24 cellular contexts compared by ENCODE assay signal in genomic region chr9:70983723-70984280, GRCh38.
DNase-seq lines count a peak whose midpoint lies in the region; ATAC-seq and TF ChIP-seq lines count a peak whose summit lies in the region.
"Had no signal": no experiment of that assay in that cellular context is flagged by ENCODE, and none has a peak within 500 bp of the region (broad histone marks: within the 10 kb centered on the region; RNA-seq: fewer than 3 reads in every experiment).

No MANE protein-coding gene starts in this region.

- H3K79me2 ChIP-seq in osteoblast (ENCODE audit: insufficient read depth, low read length), result no peaks in the 10 kb centered on the region

- H3K36me3 ChIP-seq in endodermal cell (ENCODE audit: control insufficient read depth, insufficient read depth, low read length) (no peaks in the 10 kb centered on the region), osteoblast (ENCODE audit: insufficient read depth, low read length) (no peaks in the 10 kb centered on the region)
- H3K36me3 ChIP-seq in CD4-positive, alpha-beta memory T cell (ENCODE audit: insufficient read depth, low read length), result no peaks in the 10 kb centered on the region
- H3K36me3 ChIP-seq: BE2C, HAP-1 had no signal

- H3K36me3 Mint-ChIP-seq in endodermal cell (ENCODE audit: low read depth), result no peaks in the 10 kb centered on the region
- no peaks in the 10 kb centered on the region for H3K36me3 Mint-ChIP-seq in stimulated activated naive B cell treated with anti-CD40 and anti-IgM and Interleukin-4, amounts not matched to agents 10 μg/mL and 1 μg/mL and 100 μg/mL, for 72 hours
- no peaks in the 10 kb centered on the region for H3K36me3 Mint-ChIP-seq in CD4-positive, alpha-beta memory T cell
- H3K36me3 Mint-ChIP-seq: CD4-positive, CD25-positive, alpha-beta regulatory T cell had no signal

- H3K27me3 ChIP-seq in endodermal cell (ENCODE audit: control insufficient read depth, insufficient read depth, low read length, poor library complexity, severe bottlenecking) (no peaks in the 10 kb centered on the region), osteoblast (ENCODE audit: insufficient read depth, low read length) (no peaks in the 10 kb centered on the region)
- H3K27me3 ChIP-seq in CD4-positive, alpha-beta memory T cell (ENCODE audit: insufficient read depth, low read length), result no peaks in the 10 kb centered on the region
- H3K27me3 ChIP-seq: BE2C had no signal

- no peak overlapping the region for H3K4me3 Mint-ChIP-seq in endodermal cell
- no peak overlapping the region for H3K4me3 Mint-ChIP-seq in stimulated activated naive B cell treated with anti-CD40 and anti-IgM and Interleukin-4, amounts not matched to agents 10 μg/mL and 1 μg/mL and 100 μg/mL, for 72 hours
- H3K4me3 Mint-ChIP-seq in CD4-positive, alpha-beta memory T cell, result no peak overlapping the region
- H3K4me3 Mint-ChIP-seq: CD4-positive, CD25-positive, alpha-beta regulatory T cell; GM23338 had no signal

- peaks cover 26% of the 10 kb centered on the region for H3K9me3 ChIP-seq in endodermal cell (ENCODE audit: control insufficient read depth, low read length)
- H3K9me3 ChIP-seq in osteoblast (ENCODE audit: low read depth, low read length), result no peaks in the 10 kb centered on the region
- H3K9me3 ChIP-seq in CD4-positive, alpha-beta memory T cell (ENCODE audit: control insufficient read depth in 1 of 2, low read length in 2 of 2), result no peaks in the 10 kb centered on the region
- H3K9me3 ChIP-seq: BE2C, Caco-2, HAP-1, SK-N-SH had no signal

- H3K27ac Mint-ChIP-seq in endodermal cell, result no peak overlapping the region
- H3K27ac Mint-ChIP-seq in stimulated activated naive B cell treated with anti-CD40 and anti-IgM and Interleukin-4, amounts not matched to agents 10 μg/mL and 1 μg/mL and 100 μg/mL, for 72 hours, result no peak overlapping the region
- H3K27ac Mint-ChIP-seq in CD4-positive, alpha-beta memory T cell, result no peak overlapping the region
- H3K27ac Mint-ChIP-seq: CD4-positive, CD25-positive, alpha-beta regulatory T cell; GM23338 had no signal

- H4K20me1 ChIP-seq in osteoblast (ENCODE audit: insufficient read depth, low read length), result no peaks in the 10 kb centered on the region

- peaks cover 20% of the 10 kb centered on the region for H3K9me3 Mint-ChIP-seq in endodermal cell
- peaks cover 5 to 6% of the 10 kb centered on the region in 2 donors for H3K9me3 Mint-ChIP-seq in stimulated activated naive B cell treated with anti-CD40 and anti-IgM and Interleukin-4, amounts not matched to agents 10 μg/mL and 1 μg/mL and 100 μg/mL, for 72 hours
- H3K9me3 Mint-ChIP-seq in CD4-positive, alpha-beta memory T cell, result peaks cover 0 to 10% (median 5%) of the 10 kb centered on the region in 8 donors
- H3K9me3 Mint-ChIP-seq: GM23338 had no signal

- no peak overlapping the region for H3K9ac ChIP-seq in endodermal cell (ENCODE audit: extremely low read depth, low read length, poor library complexity, severe bottlenecking)
- H3K9ac ChIP-seq: SK-N-SH had no signal

- intact Hi-C loops in CD4-positive, alpha-beta memory T cell (cut with micrococcal nuclease), result no loop called here

- H3K27me3 Mint-ChIP-seq in endodermal cell (ENCODE audit: insufficient read depth), result no peaks in the 10 kb centered on the region
- no peaks in the 10 kb centered on the region for H3K27me3 Mint-ChIP-seq in stimulated activated naive B cell treated with anti-CD40 and anti-IgM and Interleukin-4, amounts not matched to agents 10 μg/mL and 1 μg/mL and 100 μg/mL, for 72 hours
- H3K27me3 Mint-ChIP-seq in CD4-positive, alpha-beta memory T cell, result no peaks in the 10 kb centered on the region
- H3K27me3 Mint-ChIP-seq: CD4-positive, CD25-positive, alpha-beta regulatory T cell had no signal

- 80 to 82% methylated on average over 1 of the region's 1 CpG for WGBS in endodermal cell (ENCODE audit: insufficient coverage in 1 of 2, insufficient read length in 1 of 2), 2 experiments

- CTCF ChIA-PET in CD4-positive, alpha-beta memory T cell (lab: Charles Lee; ENCODE audit: partially characterized antibody), result no interaction called here

- no peak for TF ChIP-seq CTCF in AG10803 (conservative IDR thresholded peaks at IDR 0.05; ENCODE audit: low read length)
- no peak for TF ChIP-seq CTCF in endodermal cell (conservative IDR thresholded peaks at IDR 0.05)
- TF ChIP-seq CTCF in osteoblast (IDR thresholded peaks at IDR 0.05; ENCODE audit: extremely low read depth, low read depth, low read length), result no peak

- peaks cover 10% of the 10 kb centered on the region for H3K4me1 Mint-ChIP-seq in endodermal cell
- no peaks in the 10 kb centered on the region for H3K4me1 Mint-ChIP-seq in stimulated activated naive B cell treated with anti-CD40 and anti-IgM and Interleukin-4, amounts not matched to agents 10 μg/mL and 1 μg/mL and 100 μg/mL, for 72 hours
- H3K4me1 Mint-ChIP-seq in CD4-positive, alpha-beta memory T cell, result no peaks in the 10 kb centered on the region
- H3K4me1 Mint-ChIP-seq: CD4-positive, CD25-positive, alpha-beta regulatory T cell had no signal

- H3K4me1 ChIP-seq in endodermal cell (ENCODE audit: control insufficient read depth, insufficient read depth, low read length), result no peaks in the 10 kb centered on the region
- peaks cover 9% of the 10 kb centered on the region for H3K4me1 ChIP-seq in osteoblast (ENCODE audit: insufficient read depth, low read length)
- no peaks in the 10 kb centered on the region for H3K4me1 ChIP-seq in CD4-positive, alpha-beta memory T cell (ENCODE audit: insufficient read depth, low read length)
- H3K4me1 ChIP-seq: Caco-2, HAP-1 had no signal

- peak; percentile 88 for DNase-seq in AG10803 (ENCODE audit: low read depth)
- DNase-seq in GM04503 (ENCODE audit: low read depth), result peak; percentile 67
- DNase-seq in endodermal cell, result no peak
- no peak for DNase-seq in osteoblast (ENCODE audit: insufficient read length, low spot score, missing footprints)
- no peak for DNase-seq in stimulated activated naive B cell treated with anti-CD40 and anti-IgM and Interleukin-4, amounts not matched to agents 10 μg/mL and 1 μg/mL and 100 μg/mL, for 72 hours
- no peak for DNase-seq in CD4-positive, alpha-beta memory T cell
- DNase-seq: BE2C; Caco-2; CD4-positive, CD25-positive, alpha-beta regulatory T cell; DMS 273 treated with DMSO at 0.1 percent for 48 hours; DMS79 treated with DMSO at 0.1 percent for 48 hours; KBM-7; MM.1S; NCI-H1092; NCI-H1436 treated with DMSO at 0.1 percent for 48 hours; NCI-H1930; NCI-H2227 treated with DMSO at 0.1 percent for 48 hours; NCI-H510A treated with DMSO at 0.1 percent for 48 hours; NCI-H748 treated with DMSO at 0.1 percent for 48 hours; SIG-M5; SK-N-SH had no signal

- no peak overlapping the region for H3K4me3 ChIP-seq in AG10803 (ENCODE audit: low read length)
- peak overlapping the region; percentile 25 for H3K4me3 ChIP-seq in endodermal cell (ENCODE audit: low read length)
- no peak overlapping the region for H3K4me3 ChIP-seq in osteoblast (ENCODE audit: insufficient read depth, low read length)
- no peak overlapping the region for H3K4me3 ChIP-seq in CD4-positive, alpha-beta memory T cell (ENCODE audit: low read length in 2 of 2)
- H3K4me3 ChIP-seq: GM23338, HAP-1 had no signal

- H2AFZ ChIP-seq in osteoblast (ENCODE audit: low read length), result peak overlapping the region; percentile 37
- H2AFZ ChIP-seq: GM23338 had no signal

- POLR2A ChIA-PET in CD4-positive, alpha-beta memory T cell (lab: Charles Lee; ENCODE audit: partially characterized antibody), result no interaction called here

- no peak for ATAC-seq in stimulated activated naive B cell treated with anti-CD40 and anti-IgM and Interleukin-4, amounts not matched to agents 10 μg/mL and 1 μg/mL and 100 μg/mL, for 72 hours (replicated peaks)
- ATAC-seq in GM21717 (IDR thresholded peaks at IDR 0.05; ENCODE audit: unreplicated experiment), result no peak
- ATAC-seq: GM23338 had no signal

- no peak overlapping the region for H3K4me2 ChIP-seq in osteoblast (ENCODE audit: insufficient read depth, low read length)
- H3K4me2 ChIP-seq: GM23338, SK-N-SH had no signal

- H3K27ac ChIP-seq in endodermal cell (ENCODE audit: low read depth, low read length) (no peak overlapping the region), osteoblast (ENCODE audit: low read depth, low read length) (no peak overlapping the region)
- no peak overlapping the region for H3K27ac ChIP-seq in CD4-positive, alpha-beta memory T cell (ENCODE audit: low read depth, low read length)

Comparison
In these comparisons a context has a peak if more than half of its experiments do, and no peak if none do; other contexts are left out.
1. DNase-seq: peak in AG10803 (single experiment) and GM04503 (single experiment); none in endodermal cell (single experiment), osteoblast (single experiment), stimulated activated naive B cell treated with anti-CD40 and anti-IgM and Interleukin-4, amounts not matched to agents 10 μg/mL and 1 μg/mL and 100 μg/mL, for 72 hours (single experiment) and CD4-positive, alpha-beta memory T cell (0 of 5).